In the genomic region with DNA sequence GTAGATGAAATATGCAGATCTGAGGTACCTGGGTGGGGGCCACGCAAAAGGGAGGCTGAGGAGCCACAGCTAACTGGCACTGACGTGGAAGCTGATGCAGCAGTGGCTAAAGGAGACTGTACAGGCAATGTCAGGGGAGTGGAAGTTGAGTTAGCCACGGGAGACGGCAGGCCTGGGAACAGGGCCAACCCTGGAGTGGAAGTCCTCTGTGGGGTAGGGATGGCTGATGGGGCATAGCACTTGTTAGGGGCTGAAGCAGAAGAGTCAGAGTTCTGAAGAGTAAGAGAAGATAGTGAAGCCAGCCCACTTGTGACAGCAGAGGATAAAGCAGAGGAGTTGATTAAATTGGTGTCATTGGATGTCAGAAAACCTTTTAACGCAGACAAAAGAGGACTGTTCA, we compare ENCODE assay signal across 22 cellular contexts. TPM values are rescaled to one million over a fixed set of nuclear protein-coding genes. Genes with fewer than 3 reads are reported as not detected.
DNase-seq lines count a peak whose midpoint lies in the region; ATAC-seq, FAIRE-seq and TF ChIP-seq lines count a peak whose summit lies in the region.
"Had no signal": no experiment of that assay in that cellular context is flagged by ENCODE, and none has a peak within 500 bp of the region (broad histone marks: within the 10 kb centered on the region; RNA-seq: fewer than 3 reads in every experiment).

No MANE protein-coding gene starts in this region.

- H3K56ac ChIP-seq in IMR-90 (ENCODE audit: extremely low read depth, insufficient read depth, low read length) = no peak overlapping the region

- dilution Hi-C loops in IMR-90 (cut with HindIII; ENCODE audit: low sequenced_read_pairs, unreplicated experiment) = no loop called here

- H4K8ac ChIP-seq in IMR-90 (ENCODE audit: low read depth in 2 of 2, low read length in 2 of 2) = no peak overlapping the region

- H3K9me3 ChIP-seq in HepG2 (ENCODE audit: low read length) (no peaks in the 10 kb centered on the region), right lobe of liver (no peaks in the 10 kb centered on the region), IMR-90 (ENCODE audit: control insufficient read depth, insufficient read depth, low read length) (no peaks in the 10 kb centered on the region)
- H3K9me3 ChIP-seq: BE2C had no signal

- no peaks in the 10 kb centered on the region for H4K20me1 ChIP-seq in HepG2 (ENCODE audit: insufficient read depth, low read length)
- no peaks in the 10 kb centered on the region for H4K20me1 ChIP-seq in IMR-90 (ENCODE audit: insufficient read depth, low read length)

- TF ChIP-seq RAD21 in HepG2 (CRISPR knock-in tag; IDR thresholded peaks at IDR 0.05) (no peak), IMR-90 (IDR thresholded peaks at IDR 0.05; ENCODE audit: low read length) (no peak)

- CTCF ChIA-PET in HepG2 (lab: Yijun Ruan, JAX; ENCODE audit: low intra/inter-chr PET ratio, low total read pairs) = no interaction called here
- CTCF ChIA-PET in IMR-90 (lab: Yijun Ruan, JAX) = no interaction called here
- CTCF ChIA-PET in GM10248 (lab: Yijun Ruan, JAX) = interaction anchor here (1.0 kb wide), 1 partner anchor 22 kb away, joined by 3 read pairs; no protein-coding TSS in a partner anchor

- H2AFZ ChIP-seq in HepG2 (ENCODE audit: low read length) = no peak overlapping the region
- H2AFZ ChIP-seq in IMR-90 (replicated peaks; ENCODE audit: low read length, poor library complexity) = peak overlapping the region; percentile 46
- H2AFZ ChIP-seq: GM23338 had no signal

- H3K36me3 Mint-ChIP-seq in activated T-helper 2 cell treated with anti-CD3 and anti-CD28 coated beads, Interferon-gamma antibody, Interleukin-2, Interleukin-4, amounts not matched to agents 10 μg/mL and 5 μg/mL and 100 μg/mL, durations not matched to agents 14 hours and 24 hours and 36 hours (ENCODE audit: low read depth) = peaks cover 78% of the 10 kb centered on the region
- peaks cover 100% of the 10 kb centered on the region for H3K36me3 Mint-ChIP-seq in stimulated activated effector memory CD8-positive, alpha-beta T cell treated with anti-CD3 and anti-CD28 coated beads, Interleukin-12 subunit alpha, Interleukin-12 subunit beta, amount 100 ng/mL, for 72 hours

- no peaks in the 10 kb centered on the region; the same call in 1 of the 2 replicates for H3K9me1 ChIP-seq in IMR-90 (ENCODE audit: insufficient read depth, low read length)

- intact Hi-C loops in HepG2 (cut with micrococcal nuclease; ENCODE audit: unreplicated experiment) = no loop called here
- intact Hi-C loops in right lobe of liver (cut with DNase I) = no loop called here
- intact Hi-C loops in IMR-90 (cut with micrococcal nuclease) = no loop called here
- intact Hi-C loops in activated T-helper 2 cell treated with anti-CD3 and anti-CD28 coated beads, Interferon-gamma antibody, Interleukin-2, Interleukin-4, amounts not matched to agents 10 μg/mL and 5 μg/mL and 100 μg/mL, durations not matched to agents 14 hours and 24 hours and 36 hours (cut with micrococcal nuclease) = no loop called here

- no peak overlapping the region for H2AK5ac ChIP-seq in IMR-90 (ENCODE audit: low read depth, low read length)

- H3K4me3 ChIP-seq in HepG2 (replicated peaks in 1 of 3; ENCODE audit: insufficient read depth in 1 of 3, low read depth in 2 of 3, low read length in 3 of 3) = no peak overlapping the region
- no peak overlapping the region for H3K4me3 ChIP-seq in right lobe of liver
- H3K4me3 ChIP-seq in IMR-90 (ENCODE audit: insufficient read depth, low read depth, low read length) = no peak overlapping the region
- H3K4me3 ChIP-seq: GM23338 had no signal

- H3K27ac ChIP-seq in HepG2 (ENCODE audit: extremely low read length, insufficient read depth, low read length) = no peak overlapping the region
- H3K27ac ChIP-seq in right lobe of liver = no peak overlapping the region
- no peak overlapping the region for H3K27ac ChIP-seq in IMR-90 (ENCODE audit: insufficient read depth, low read length)

- H3K79me1 ChIP-seq in IMR-90 (ENCODE audit: low read depth in 1 of 2, low read length in 2 of 2) = no peaks in the 10 kb centered on the region

- no peak for DNase-seq in HepG2 (ENCODE audit: low spot score)
- no peak for DNase-seq in right lobe of liver
- no peak for DNase-seq in IMR-90
- DNase-seq in activated T-helper 2 cell treated with anti-CD3 and anti-CD28 coated beads, Interferon-gamma antibody, Interleukin-2, Interleukin-4, amounts not matched to agents 10 μg/mL and 5 μg/mL and 100 μg/mL, durations not matched to agents 14 hours and 24 hours and 36 hours (ENCODE audit: low spot score) = no peak
- no peak for DNase-seq in stimulated activated effector memory CD8-positive, alpha-beta T cell treated with anti-CD3 and anti-CD28 coated beads, Interleukin-12 subunit alpha, Interleukin-12 subunit beta, amount 100 ng/mL, for 72 hours (ENCODE audit: low spot score in 2 of 2)
- DNase-seq in DMS53 treated with DMSO at 0.1 percent for 48 hours (lab: John Stamatoyannopoulos, UW; ENCODE audit: unreplicated experiment) = no peak
- DNase-seq in GM10248 (ENCODE audit: extremely low spot score) = no peak
- DNase-seq: ACHN; BE2C; C1 segment of cervical spinal cord; CD4-positive, alpha-beta T cell; DND-41; EL; HCEC 1CT; KG1 had no signal

- peaks cover 11% of the 10 kb centered on the region for H3K4me1 Mint-ChIP-seq in activated T-helper 2 cell treated with anti-CD3 and anti-CD28 coated beads, Interferon-gamma antibody, Interleukin-2, Interleukin-4, amounts not matched to agents 10 μg/mL and 5 μg/mL and 100 μg/mL, durations not matched to agents 14 hours and 24 hours and 36 hours (ENCODE audit: low read depth)
- peaks cover 25% of the 10 kb centered on the region for H3K4me1 Mint-ChIP-seq in stimulated activated effector memory CD8-positive, alpha-beta T cell treated with anti-CD3 and anti-CD28 coated beads, Interleukin-12 subunit alpha, Interleukin-12 subunit beta, amount 100 ng/mL, for 72 hours

- no peak overlapping the region for H3K23ac ChIP-seq in IMR-90 (ENCODE audit: low read depth, low read length)

- no peak overlapping the region for H2BK20ac ChIP-seq in IMR-90 (ENCODE audit: low read depth, low read length)

- no peak overlapping the region for H2AK9ac ChIP-seq in IMR-90 (replicated peaks; ENCODE audit: low read depth, low read length, poor library complexity)

- in situ Hi-C loops in HepG2 (cut with HindIII; ENCODE audit: extremely low pct_ligation_motif_present, low pct_unique_long_range_greater_than_20kb) = no loop called here
- in situ Hi-C loops in IMR-90 (cut with MboI; ENCODE audit: low sequenced_read_pairs) = no loop called here

- peaks cover 13 to 60% of the 10 kb centered on the region in 2 experiments for H3K36me3 ChIP-seq in HepG2 (replicated peaks in 1 of 2; ENCODE audit: control insufficient read depth in 1 of 2, insufficient read depth in 2 of 2, low read length in 2 of 2)
- peaks cover 0 to 61% (median 21%) of the 10 kb centered on the region in 4 donors for H3K36me3 ChIP-seq in right lobe of liver
- H3K36me3 ChIP-seq in IMR-90 (ENCODE audit: control insufficient read depth, insufficient read depth, low read length) = peaks cover 40% of the 10 kb centered on the region

- no peak overlapping the region for H2BK5ac ChIP-seq in IMR-90 (ENCODE audit: low read depth, low read length, poor library complexity, severe bottlenecking)

- H2BK120ac ChIP-seq in IMR-90 (ENCODE audit: low read depth, low read length) = no peak overlapping the region

- TF ChIP-seq POLR2A in HepG2 (IDR thresholded peaks at IDR 0.05; ENCODE audit: insufficient read depth in 1 of 2, low read depth in 2 of 2, low read length in 2 of 2) = no peak
- TF ChIP-seq POLR2A in right lobe of liver (IDR thresholded peaks at IDR 0.05) = no peak
- no peak for TF ChIP-seq POLR2A in IMR-90 (IDR thresholded peaks at IDR 0.05; ENCODE audit: low read depth, low read length)

- no peak overlapping the region for H3K9ac ChIP-seq in HepG2 (ENCODE audit: insufficient read depth, low read depth, low read length)
- no peak overlapping the region for H3K9ac ChIP-seq in IMR-90 (ENCODE audit: low read depth, low read length)

- TF ChIP-seq CTCF in HepG2 (CRISPR knock-in tag; IDR thresholded peaks at IDR 0.05) (no peak), right lobe of liver (IDR thresholded peaks at IDR 0.05) (no peak), IMR-90 (conservative IDR thresholded peaks at IDR 0.05; ENCODE audit: low read depth, low read length) (no peak), GM10248 (IDR thresholded peaks at IDR 0.05; ENCODE audit: control extremely low read depth, extremely low read depth, low read depth, missing control alignments) (no peak)

- no peak overlapping the region for H3K4me2 ChIP-seq in HepG2 (ENCODE audit: low read depth, low read length)
- no peak overlapping the region for H3K4me2 ChIP-seq in IMR-90 (ENCODE audit: low read depth, low read length)
- H3K4me2 ChIP-seq: GM23338 had no signal

- H4K91ac ChIP-seq in IMR-90 (ENCODE audit: insufficient read depth, low read depth, low read length) = no peak overlapping the region

- H3K4me1 ChIP-seq in HepG2 (ENCODE audit: insufficient read depth, low read length) (no peaks in the 10 kb centered on the region), right lobe of liver (no peaks in the 10 kb centered on the region), IMR-90 (ENCODE audit: control insufficient read depth, insufficient read depth, low read length) (no peaks in the 10 kb centered on the region)
- H3K4me1 ChIP-seq: BE2C had no signal

- no peak for ATAC-seq in HepG2
- ATAC-seq in right lobe of liver = no peak
- no peak for ATAC-seq in IMR-90 (ENCODE audit: low read depth)
- no peak for ATAC-seq in stimulated activated effector memory CD8-positive, alpha-beta T cell treated with anti-CD3 and anti-CD28 coated beads, Interleukin-12 subunit alpha, Interleukin-12 subunit beta, amount 100 ng/mL, for 72 hours

- no peak overlapping the region for H3K4ac ChIP-seq in IMR-90 (ENCODE audit: low read depth, low read length)

- POLR2A ChIA-PET in HepG2 (lab: Yijun Ruan, JAX) (no interaction called here), IMR-90 (lab: Charles Lee; ENCODE audit: unreplicated experiment) (no interaction called here), GM10248 (lab: Yijun Ruan, JAX) (no interaction called here)

- H2BK15ac ChIP-seq in IMR-90 (ENCODE audit: low read depth, low read length) = no peak overlapping the region

- WGBS in HepG2 (ENCODE audit: low lambda C conversion rate) = 96% methylated on average over 5 of the region's 5 CpGs
- 85% methylated on average over 5 of the region's 5 CpGs for WGBS in right lobe of liver (ENCODE audit: insufficient coverage, low coverage, low lambda C conversion rate, missing lambda C conversion rate)
- 93% methylated on average over 2 of the region's 5 CpGs; no CpG with 5 or more reads in 1 of the 2 experiments for WGBS in IMR-90 (ENCODE audit: extremely low coverage in 2 of 2, insufficient read length in 1 of 2), 2 experiments

- H3K18ac ChIP-seq in IMR-90 (ENCODE audit: low read depth, low read length) = no peak overlapping the region

- no TSS peak for BruUV-seq in HepG2 (replicated peaks; lab: Mats Ljungman, UMichigan)
- BruUV-seq in IMR-90 (replicated peaks; lab: Mats Ljungman, UMichigan) = no TSS peak

- H3K27me3 Mint-ChIP-seq in activated T-helper 2 cell treated with anti-CD3 and anti-CD28 coated beads, Interferon-gamma antibody, Interleukin-2, Interleukin-4, amounts not matched to agents 10 μg/mL and 5 μg/mL and 100 μg/mL, durations not matched to agents 14 hours and 24 hours and 36 hours (ENCODE audit: low read depth) = no peaks in the 10 kb centered on the region
- H3K27me3 Mint-ChIP-seq: CD4-positive, alpha-beta T cell had no signal

- no peak overlapping the region for H4K5ac ChIP-seq in IMR-90 (ENCODE audit: low read depth, low read length)

- peak overlapping the region; percentile 1 for H3K27ac Mint-ChIP-seq in activated T-helper 2 cell treated with anti-CD3 and anti-CD28 coated beads, Interferon-gamma antibody, Interleukin-2, Interleukin-4, amounts not matched to agents 10 μg/mL and 5 μg/mL and 100 μg/mL, durations not matched to agents 14 hours and 24 hours and 36 hours
- H3K27ac Mint-ChIP-seq in stimulated activated effector memory CD8-positive, alpha-beta T cell treated with anti-CD3 and anti-CD28 coated beads, Interleukin-12 subunit alpha, Interleukin-12 subunit beta, amount 100 ng/mL, for 72 hours = peak overlapping the region; percentile 80
- H3K27ac Mint-ChIP-seq: CD4-positive, alpha-beta T cell; GM23338 had no signal

- TF ChIP-seq EP300 in HepG2 (IDR thresholded peaks at IDR 0.05; ENCODE audit: low read depth in 2 of 2, low read length in 2 of 2) = no peak
- no peak for TF ChIP-seq EP300 in HepG2 (CRISPR knock-in tag; IDR thresholded peaks at IDR 0.05; ENCODE audit: borderline replicate concordance)

- no peak overlapping the region for H3K4me3 Mint-ChIP-seq in activated T-helper 2 cell treated with anti-CD3 and anti-CD28 coated beads, Interferon-gamma antibody, Interleukin-2, Interleukin-4, amounts not matched to agents 10 μg/mL and 5 μg/mL and 100 μg/mL, durations not matched to agents 14 hours and 24 hours and 36 hours (ENCODE audit: low read depth)
- H3K4me3 Mint-ChIP-seq in stimulated activated effector memory CD8-positive, alpha-beta T cell treated with anti-CD3 and anti-CD28 coated beads, Interleukin-12 subunit alpha, Interleukin-12 subunit beta, amount 100 ng/mL, for 72 hours = no peak overlapping the region
- H3K4me3 Mint-ChIP-seq: CD4-positive, alpha-beta T cell; GM23338 had no signal

- no peak overlapping the region for H3K14ac ChIP-seq in IMR-90 (replicated peaks; ENCODE audit: low read depth, low read length)

- FAIRE-seq in HepG2 (lab: Jason Lieb, UNC) = no peak
- FAIRE-seq: A204.1, GM12892, GM18507, H54 had no signal

- H3K27me3 ChIP-seq in HepG2 (ENCODE audit: control insufficient read depth in 1 of 2, insufficient read depth in 2 of 2, low read length in 2 of 2) = no peaks in the 10 kb centered on the region
- H3K27me3 ChIP-seq in right lobe of liver = no peaks in the 10 kb centered on the region
- no peaks in the 10 kb centered on the region for H3K27me3 ChIP-seq in IMR-90 (ENCODE audit: control insufficient read depth, insufficient read depth, low read length)
- H3K27me3 ChIP-seq: BE2C had no signal

- H3K9me3 Mint-ChIP-seq in activated T-helper 2 cell treated with anti-CD3 and anti-CD28 coated beads, Interferon-gamma antibody, Interleukin-2, Interleukin-4, amounts not matched to agents 10 μg/mL and 5 μg/mL and 100 μg/mL, durations not matched to agents 14 hours and 24 hours and 36 hours = no peaks in the 10 kb centered on the region
- H3K9me3 Mint-ChIP-seq in stimulated activated effector memory CD8-positive, alpha-beta T cell treated with anti-CD3 and anti-CD28 coated beads, Interleukin-12 subunit alpha, Interleukin-12 subunit beta, amount 100 ng/mL, for 72 hours = no peaks in the 10 kb centered on the region
- H3K9me3 Mint-ChIP-seq: CD4-positive, alpha-beta T cell; GM23338 had no signal

- no peaks in the 10 kb centered on the region for H3K79me2 ChIP-seq in HepG2 (ENCODE audit: insufficient read depth, low read length)

RNA-seq across cellular contexts. Expression of a gene that starts 22.8 kb away (rescaled TPM):
- total RNA-seq in HepG2 (2016; rRNA removed; fragmentation: Illumina TruSeq; extraction: Trizol) (not detected in 2 replicates), right lobe of liver (not detected), IMR-90 (2012; rRNA removed) (not detected in 2 replicates)
- total RNA-seq in HepG2 (2016; cell fraction: cytosol; rRNA removed; fragmentation: Illumina TruSeq; extraction: Trizol; ENCODE audit: low read depth) = not detected in 2 replicates
- total RNA-seq in HepG2 (2016; cell fraction: insoluble cytoplasmic fraction; rRNA removed; fragmentation: Illumina TruSeq; extraction: Trizol) = not detected in 2 replicates
- not detected in 2 replicates for total RNA-seq in HepG2 (2016; cell fraction: membrane; rRNA removed; fragmentation: Illumina TruSeq; extraction: Trizol)
- not detected in 2 replicates for total RNA-seq in HepG2 (2016; cell fraction: nucleus; rRNA removed; fragmentation: Illumina TruSeq; extraction: Trizol)
- polyA plus RNA-seq in HepG2 (2011; rRNA removed) (not detected in 2 replicates), IMR-90 (2012; rRNA removed) (not detected in 2 replicates)
- polyA plus RNA-seq in HepG2 (2011; cell fraction: cytosol; rRNA removed) = not detected in 2 replicates
- polyA plus RNA-seq in HepG2 (2011; cell fraction: nucleus; rRNA removed) = not detected in 2 replicates
- polyA plus RNA-seq in HepG2 (2012) = not detected in 2 replicates
- not detected in 2 replicates for polyA plus RNA-seq in HepG2 (2016; cell fraction: cytosol; fragmentation: Illumina TruSeq; extraction: Trizol; ENCODE audit: low read depth)
- not detected in 2 replicates for polyA plus RNA-seq in HepG2 (2016; cell fraction: insoluble cytoplasmic fraction; fragmentation: Illumina TruSeq; extraction: Trizol; ENCODE audit: low read depth)
- polyA plus RNA-seq in HepG2 (2016; cell fraction: membrane; fragmentation: Illumina TruSeq; extraction: Trizol; ENCODE audit: low read depth) = not detected in 2 replicates
- not detected in 2 replicates for polyA plus RNA-seq in HepG2 (2016; cell fraction: nucleus; fragmentation: Illumina TruSeq; extraction: Trizol; ENCODE audit: insufficient read depth, low read depth)
- polyA minus RNA-seq in HepG2 (2011; rRNA and poly(A)+ RNA removed; ENCODE audit: low replicate concordance) = not detected in 2 replicates
- polyA minus RNA-seq in HepG2 (2011; cell fraction: cytosol; rRNA and poly(A)+ RNA removed) = not detected in 2 replicates
- polyA minus RNA-seq in HepG2 (2011; cell fraction: nucleus; rRNA and poly(A)+ RNA removed) = not detected in 2 replicates
- polyA plus RNA-seq in IMR-90 (2012; cell fraction: cytosol; rRNA removed) = not detected in 2 replicates
- polyA plus RNA-seq in IMR-90 (2012; cell fraction: nucleus; rRNA removed; ENCODE audit: low replicate concordance) = not detected in 2 replicates
- total RNA-seq in activated T-helper 2 cell treated with anti-CD3 and anti-CD28 coated beads, Interferon-gamma antibody, Interleukin-2, Interleukin-4, amounts not matched to agents 10 μg/mL and 5 μg/mL and 100 μg/mL, durations not matched to agents 14 hours and 24 hours and 36 hours = not detected in 2 replicates
- total RNA-seq: CD4-positive, alpha-beta T cell; G401; GM23338; HT1080 had no signal
- polyA plus RNA-seq: GM23338 had no signal

RNA-seq across cellular contexts. Expression of a gene that starts 24.4 kb away (rescaled TPM):
- 11.4 and 15.2 TPM in 2 replicates for total RNA-seq in HepG2 (2016; rRNA removed; fragmentation: Illumina TruSeq; extraction: Trizol)
- 5.9 and 7.7 TPM in 2 replicates for total RNA-seq in HepG2 (2016; cell fraction: cytosol; rRNA removed; fragmentation: Illumina TruSeq; extraction: Trizol; ENCODE audit: low read depth)
- 10.1 and 16.6 TPM in 2 replicates for total RNA-seq in HepG2 (2016; cell fraction: insoluble cytoplasmic fraction; rRNA removed; fragmentation: Illumina TruSeq; extraction: Trizol)
- 13.1 and 15.7 TPM in 2 replicates for total RNA-seq in HepG2 (2016; cell fraction: membrane; rRNA removed; fragmentation: Illumina TruSeq; extraction: Trizol)
- total RNA-seq in HepG2 (2016; cell fraction: nucleus; rRNA removed; fragmentation: Illumina TruSeq; extraction: Trizol) = 34.6 and 40.8 TPM in 2 replicates
- polyA plus RNA-seq in HepG2 (2011; rRNA removed) = 15.6 and 17.2 TPM in 2 replicates
- polyA plus RNA-seq in HepG2 (2011; cell fraction: cytosol; rRNA removed) = 6.4 and 8.2 TPM in 2 replicates
- polyA plus RNA-seq in HepG2 (2011; cell fraction: nucleus; rRNA removed) = 29.8 and 29.9 TPM in 2 replicates
- 13.8 and 17.4 TPM in 2 replicates for polyA plus RNA-seq in HepG2 (2012)
- 1.8 and 2.1 TPM in 2 replicates for polyA plus RNA-seq in HepG2 (2016; cell fraction: cytosol; fragmentation: Illumina TruSeq; extraction: Trizol; ENCODE audit: low read depth)
- 26.9 and 28.6 TPM in 2 replicates for polyA plus RNA-seq in HepG2 (2016; cell fraction: insoluble cytoplasmic fraction; fragmentation: Illumina TruSeq; extraction: Trizol; ENCODE audit: low read depth)
- 9.7 TPM in 2 replicates for polyA plus RNA-seq in HepG2 (2016; cell fraction: membrane; fragmentation: Illumina TruSeq; extraction: Trizol; ENCODE audit: low read depth)
- polyA plus RNA-seq in HepG2 (2016; cell fraction: nucleus; fragmentation: Illumina TruSeq; extraction: Trizol; ENCODE audit: insufficient read depth, low read depth) = 40.7 and 53.5 TPM in 2 replicates
- polyA minus RNA-seq in HepG2 (2011; rRNA and poly(A)+ RNA removed; ENCODE audit: low replicate concordance) = 13.3 and 14.0 TPM in 2 replicates
- polyA minus RNA-seq in HepG2 (2011; cell fraction: cytosol; rRNA and poly(A)+ RNA removed) = 7.5 and 7.8 TPM in 2 replicates
- polyA minus RNA-seq in HepG2 (2011; cell fraction: nucleus; rRNA and poly(A)+ RNA removed) = 52.2 and 56.8 TPM in 2 replicates
- 10 to 100 TPM in 3 of 6 experiments, 1 to 10 TPM in 3; 8.6 to 11.2 (median 9.9) TPM for total RNA-seq in right lobe of liver
- total RNA-seq in IMR-90 (2012; rRNA removed) = 2.0 and 4.2 TPM in 2 replicates
- polyA plus RNA-seq in IMR-90 (2012; rRNA removed) = 13.2 and 13.4 TPM in 2 replicates
- 2.8 and 6.3 TPM in 2 replicates for polyA plus RNA-seq in IMR-90 (2012; cell fraction: cytosol; rRNA removed)
- 15.3 and 37.1 TPM in 2 replicates for polyA plus RNA-seq in IMR-90 (2012; cell fraction: nucleus; rRNA removed; ENCODE audit: low replicate concordance)
- 90.9 and 92.0 TPM in 2 replicates for total RNA-seq in activated T-helper 2 cell treated with anti-CD3 and anti-CD28 coated beads, Interferon-gamma antibody, Interleukin-2, Interleukin-4, amounts not matched to agents 10 μg/mL and 5 μg/mL and 100 μg/mL, durations not matched to agents 14 hours and 24 hours and 36 hours

RNA-seq across cellular contexts. Expression of a gene that starts 24.8 kb away (rescaled TPM):
- total RNA-seq in HepG2 (2016; rRNA removed; fragmentation: Illumina TruSeq; extraction: Trizol) (14.5 and 29.8 TPM in 2 replicates), right lobe of liver (10 to 100 TPM; 11.2 to 20.9 (median 15.7) TPM), IMR-90 (2012; rRNA removed) (3.0 and 5.6 TPM in 2 replicates)
- 2.9 and 3.0 TPM in 2 replicates for total RNA-seq in HepG2 (2016; cell fraction: cytosol; rRNA removed; fragmentation: Illumina TruSeq; extraction: Trizol; ENCODE audit: low read depth)
- total RNA-seq in HepG2 (2016; cell fraction: insoluble cytoplasmic fraction; rRNA removed; fragmentation: Illumina TruSeq; extraction: Trizol) = 16.2 and 30.5 TPM in 2 replicates
- total RNA-seq in HepG2 (2016; cell fraction: membrane; rRNA removed; fragmentation: Illumina TruSeq; extraction: Trizol) = 5.1 and 6.3 TPM in 2 replicates
- total RNA-seq in HepG2 (2016; cell fraction: nucleus; rRNA removed; fragmentation: Illumina TruSeq; extraction: Trizol) = 42.6 and 49.6 TPM in 2 replicates
- polyA plus RNA-seq in HepG2 (2011; rRNA removed) (16.8 and 19.9 TPM in 2 replicates), IMR-90 (2012; rRNA removed) (3.0 and 4.2 TPM in 2 replicates)
- 5.3 and 9.1 TPM in 2 replicates for polyA plus RNA-seq in HepG2 (2011; cell fraction: cytosol; rRNA removed)
- polyA plus RNA-seq in HepG2 (2011; cell fraction: nucleus; rRNA removed) = 36.6 and 48.1 TPM in 2 replicates
- polyA plus RNA-seq in HepG2 (2012) = 19.5 and 21.8 TPM in 2 replicates
- polyA plus RNA-seq in HepG2 (2016; cell fraction: cytosol; fragmentation: Illumina TruSeq; extraction: Trizol; ENCODE audit: low read depth) = 1.3 TPM in 2 replicates
- polyA plus RNA-seq in HepG2 (2016; cell fraction: insoluble cytoplasmic fraction; fragmentation: Illumina TruSeq; extraction: Trizol; ENCODE audit: low read depth) = 10.3 and 10.5 TPM in 2 replicates
- polyA plus RNA-seq in HepG2 (2016; cell fraction: membrane; fragmentation: Illumina TruSeq; extraction: Trizol; ENCODE audit: low read depth) = 3.1 and 3.3 TPM in 2 replicates
- polyA plus RNA-seq in HepG2 (2016; cell fraction: nucleus; fragmentation: Illumina TruSeq; extraction: Trizol; ENCODE audit: insufficient read depth, low read depth) = 61.2 and 65.0 TPM in 2 replicates
- 9.3 and 14.1 TPM in 2 replicates for polyA minus RNA-seq in HepG2 (2011; rRNA and poly(A)+ RNA removed; ENCODE audit: low replicate concordance)
- polyA minus RNA-seq in HepG2 (2011; cell fraction: cytosol; rRNA and poly(A)+ RNA removed) = 7.9 and 8.5 TPM in 2 replicates
- polyA minus RNA-seq in HepG2 (2011; cell fraction: nucleus; rRNA and poly(A)+ RNA removed) = 72.9 and 78.7 TPM in 2 replicates
- polyA plus RNA-seq in IMR-90 (2012; cell fraction: cytosol; rRNA removed) = 0.59 and 0.94 TPM in 2 replicates
- 3.4 and 19.7 TPM in 2 replicates for polyA plus RNA-seq in IMR-90 (2012; cell fraction: nucleus; rRNA removed; ENCODE audit: low replicate concordance)
- total RNA-seq in activated T-helper 2 cell treated with anti-CD3 and anti-CD28 coated beads, Interferon-gamma antibody, Interleukin-2, Interleukin-4, amounts not matched to agents 10 μg/mL and 5 μg/mL and 100 μg/mL, durations not matched to agents 14 hours and 24 hours and 36 hours = 21.6 and 22.5 TPM in 2 replicates
